In genomic region chr5:93221-93980, GRCh38 we compare ENCODE assay signal across 21 cellular contexts. TPM values are rescaled to one million over a fixed set of nuclear protein-coding genes. Genes with fewer than 3 reads are reported as not detected.
DNase-seq lines count a peak whose midpoint lies in the region; ATAC-seq and TF ChIP-seq lines count a peak whose summit lies in the region.
"Had no signal": no experiment of that assay in that cellular context is flagged by ENCODE, and none has a peak within 500 bp of the region (broad histone marks: within the 10 kb centered on the region; RNA-seq: fewer than 3 reads in every experiment).

No MANE protein-coding gene starts in this region.

- H3K4me1 ChIP-seq in cardiac muscle cell (ENCODE audit: low read depth) (peaks cover 11% of the 10 kb centered on the region), heart right ventricle (peaks cover 0 to 5% (median 0%) of the 10 kb centered on the region in 9 donors), ectodermal cell (ENCODE audit: control insufficient read depth, insufficient read depth, low read length) (peaks cover 22% of the 10 kb centered on the region), Peyer's patch (no peaks in the 10 kb centered on the region)

- H3K27me3 ChIP-seq in cardiac muscle cell = no peaks in the 10 kb centered on the region
- H3K27me3 ChIP-seq in heart right ventricle = peaks cover 6 to 92% (median 85%) of the 10 kb centered on the region in 7 donors
- no peaks in the 10 kb centered on the region for H3K27me3 ChIP-seq in ectodermal cell (ENCODE audit: control insufficient read depth, insufficient read depth, low read length, poor library complexity, severe bottlenecking)
- peaks cover 0 to 16% of the 10 kb centered on the region in 2 donors for H3K27me3 ChIP-seq in Peyer's patch

- TF ChIP-seq POLR2A in Peyer's patch (IDR thresholded peaks at IDR 0.05) = no peak

- ATAC-seq in heart right ventricle = no peak
- ATAC-seq: HCT116, right cardiac atrium had no signal

- H3K27ac ChIP-seq in cardiac muscle cell (no peak overlapping the region), heart right ventricle (no peak overlapping the region), ectodermal cell (ENCODE audit: insufficient read depth, low read depth, low read length, poor library complexity, severe bottlenecking) (no peak overlapping the region), Peyer's patch (no peak overlapping the region)
- H3K27ac ChIP-seq: SJSA1, transverse colon had no signal

- H3K9me3 ChIP-seq in cardiac muscle cell (ENCODE audit: low read depth) = no peaks in the 10 kb centered on the region
- no peaks in the 10 kb centered on the region for H3K9me3 ChIP-seq in heart right ventricle
- no peaks in the 10 kb centered on the region for H3K9me3 ChIP-seq in ectodermal cell (ENCODE audit: control insufficient read depth, low read length)
- H3K9me3 ChIP-seq in Peyer's patch = no peaks in the 10 kb centered on the region
- H3K9me3 ChIP-seq: SJSA1, transverse colon had no signal

- TF ChIP-seq CTCF in cardiac muscle cell (IDR thresholded peaks at IDR 0.05; ENCODE audit: low read depth, low read length) (no peak), heart right ventricle (IDR thresholded peaks at IDR 0.05) (no peak), mesothelial cell of epicardium (IDR thresholded peaks at IDR 0.05; ENCODE audit: unreplicated experiment) (no peak), type B pancreatic cell (conservative IDR thresholded peaks at IDR 0.05) (no peak), Peyer's patch (IDR thresholded peaks at IDR 0.05) (no peak)

- 89 to 91% methylated on average over 15 of the region's 15 CpGs for WGBS in heart right ventricle, 2 donors
- WGBS in ectodermal cell, 2 experiments = 86 to 87% methylated on average over 15 of the region's 15 CpGs

- peak overlapping the region; percentile 82 for H3K4me3 Mint-ChIP-seq in mesothelial cell of epicardium
- peak overlapping the region; percentile 91 for H3K4me3 Mint-ChIP-seq in type B pancreatic cell
- H3K4me3 Mint-ChIP-seq: activated naive CD4-positive, alpha-beta T cell treated with anti-CD3 and anti-CD28 coated beads, Interleukin-2, amount 50 U/mL, for 24 hours; activated T-helper 1 cell treated with anti-CD3 and anti-CD28 coated beads, Interleukin-12 subunit alpha, Interleukin-12 subunit beta, Interleukin-2, Interleukin-4 antibody, amounts not matched to agents 30 ng/mL and 10 ng/mL and 1 ng/mL, durations not matched to agents 14 hours and 24 hours and 36 hours; central memory CD8-positive, alpha-beta T cell had no signal

- H3K27ac Mint-ChIP-seq in mesothelial cell of epicardium = peak overlapping the region; percentile 90
- H3K27ac Mint-ChIP-seq in type B pancreatic cell = peak overlapping the region; percentile 92
- H3K27ac Mint-ChIP-seq: activated naive CD4-positive, alpha-beta T cell treated with anti-CD3 and anti-CD28 coated beads, Interleukin-2, amount 50 U/mL, for 24 hours; activated T-helper 1 cell treated with anti-CD3 and anti-CD28 coated beads, Interleukin-12 subunit alpha, Interleukin-12 subunit beta, Interleukin-2, Interleukin-4 antibody, amounts not matched to agents 30 ng/mL and 10 ng/mL and 1 ng/mL, durations not matched to agents 14 hours and 24 hours and 36 hours had no signal

- no peaks in the 10 kb centered on the region for H3K36me3 ChIP-seq in cardiac muscle cell
- no peaks in the 10 kb centered on the region for H3K36me3 ChIP-seq in heart right ventricle
- peaks cover 37% of the 10 kb centered on the region for H3K36me3 ChIP-seq in ectodermal cell (ENCODE audit: control insufficient read depth, insufficient read depth, low read length)
- no peaks in the 10 kb centered on the region for H3K36me3 ChIP-seq in Peyer's patch
- H3K36me3 ChIP-seq: SJSA1, transverse colon had no signal

- H3K27me3 Mint-ChIP-seq in mesothelial cell of epicardium (ENCODE audit: low read depth) = peaks cover 20% of the 10 kb centered on the region
- peaks cover 26% of the 10 kb centered on the region for H3K27me3 Mint-ChIP-seq in type B pancreatic cell

- intact Hi-C loops in heart right ventricle (cut with DNase I) = no loop called here

- no peak for DNase-seq in cardiac muscle cell (ENCODE audit: low read depth in 1 of 2, low spot score in 1 of 2)
- no peak for DNase-seq in heart right ventricle
- DNase-seq in mesothelial cell of epicardium (ENCODE audit: low spot score in 2 of 2, unreplicated experiment in 2 of 2) = peak in 1 of 2 experiments; percentile 35
- no peak for DNase-seq in type B pancreatic cell (ENCODE audit: extremely low spot score, unreplicated experiment)
- DNase-seq in NCI-H82 (lab: John Stamatoyannopoulos, UW) = no peak
- DNase-seq in Peyer's patch = no peak
- DNase-seq in stimulated activated naive CD4-positive, alpha-beta T cell treated with Interleukin-2 at 50 U/mL for 16 hours (lab: John Stamatoyannopoulos, UW) = no peak
- DNase-seq: activated CD4-positive, alpha-beta T cell treated with anti-CD3 and anti-CD28 coated beads for 4 hours; anterior cingulate cortex; NCI-H1048; NCI-H446 treated with DMSO at 0.1 percent for 48 hours; right cardiac atrium; transverse colon had no signal

- peaks cover 44% of the 10 kb centered on the region for H3K4me1 Mint-ChIP-seq in mesothelial cell of epicardium
- H3K4me1 Mint-ChIP-seq in type B pancreatic cell (ENCODE audit: unreplicated experiment) = peaks cover 4% of the 10 kb centered on the region

- H3K9me3 Mint-ChIP-seq in mesothelial cell of epicardium (no peaks in the 10 kb centered on the region), type B pancreatic cell (no peaks in the 10 kb centered on the region)
- H3K9me3 Mint-ChIP-seq: activated naive CD4-positive, alpha-beta T cell treated with anti-CD3 and anti-CD28 coated beads, Interleukin-2, amount 50 U/mL, for 24 hours; activated T-helper 1 cell treated with anti-CD3 and anti-CD28 coated beads, Interleukin-12 subunit alpha, Interleukin-12 subunit beta, Interleukin-2, Interleukin-4 antibody, amounts not matched to agents 30 ng/mL and 10 ng/mL and 1 ng/mL, durations not matched to agents 14 hours and 24 hours and 36 hours; central memory CD8-positive, alpha-beta T cell had no signal

- H3K4me3 ChIP-seq in cardiac muscle cell (peak overlapping the region; percentile 42), heart right ventricle (no peak overlapping the region), ectodermal cell (ENCODE audit: insufficient read depth, low read depth, low read length) (peak overlapping the region; percentile 61), Peyer's patch (no peak overlapping the region)
- H3K4me3 ChIP-seq: SJSA1, transverse colon had no signal

- H3K36me3 Mint-ChIP-seq in mesothelial cell of epicardium (peaks cover 7% of the 10 kb centered on the region), type B pancreatic cell (peaks cover 12% of the 10 kb centered on the region)
- H3K36me3 Mint-ChIP-seq: activated naive CD4-positive, alpha-beta T cell treated with anti-CD3 and anti-CD28 coated beads, Interleukin-2, amount 50 U/mL, for 24 hours had no signal

RNA-seq across cellular contexts. Expression of gene PLEKHG4B, which starts 1.4 kb away (rescaled TPM):
- total RNA-seq in cardiac muscle cell (15.0 and 20.1 TPM in 2 replicates), heart right ventricle (under 1 TPM in 3 of 10 donors, not detected in 7; 0.02 to 0.14 (median 0.07) TPM), mesothelial cell of epicardium (65.6 to 71.2 TPM (median 70.0 TPM) in 3 replicates), type B pancreatic cell (ENCODE audit: low replicate concordance) (32.8 and 46.6 TPM in 2 replicates), Peyer's patch (1 to 10 TPM in 1 of 4 donors, under 1 TPM in 2, not detected in 1; 0.18 to 2.5 (median 0.19) TPM)
- polyA plus RNA-seq in cardiac muscle cell (8.1 and 9.9 TPM in 2 replicates), heart right ventricle (under 1 TPM in 1 of 2 donors, not detected in 1; under 0.01 TPM)
- polyA plus RNA-seq in ectodermal cell (2013, experiment 1 of 4) = 74.7 TPM
- 85.1 TPM for polyA plus RNA-seq in ectodermal cell (2013, experiment 2 of 4)
- polyA plus RNA-seq in ectodermal cell (2013, experiment 3 of 4) = 51.2 TPM
- 55.6 TPM for polyA plus RNA-seq in ectodermal cell (2013, experiment 4 of 4)
- total RNA-seq: activated T-helper 1 cell treated with anti-CD3 and anti-CD28 coated beads, Interleukin-12 subunit alpha, Interleukin-12 subunit beta, Interleukin-2, Interleukin-4 antibody, amounts not matched to agents 30 ng/mL and 10 ng/mL and 1 ng/mL, durations not matched to agents 14 hours and 24 hours and 36 hours; dermis microvascular lymphatic vessel endothelial cell; T-helper 1 cell treated with Interleukin-12 subunit alpha and Interleukin-12 subunit beta and Interleukin-4 antibody, amounts not matched to agents 30 ng/mL and 1 ng/mL, for 36 hours had no signal

Comparison
In these comparisons a context has a peak if more than half of its experiments do, and no peak if none do; other contexts are left out.
1. H3K4me3 ChIP-seq: peak in cardiac muscle cell (single experiment) and ectodermal cell (single experiment); none in heart right ventricle (0 of 10) and Peyer's patch (0 of 4).